ENCODE assay signal across 8 cellular contexts in the genomic region with DNA sequence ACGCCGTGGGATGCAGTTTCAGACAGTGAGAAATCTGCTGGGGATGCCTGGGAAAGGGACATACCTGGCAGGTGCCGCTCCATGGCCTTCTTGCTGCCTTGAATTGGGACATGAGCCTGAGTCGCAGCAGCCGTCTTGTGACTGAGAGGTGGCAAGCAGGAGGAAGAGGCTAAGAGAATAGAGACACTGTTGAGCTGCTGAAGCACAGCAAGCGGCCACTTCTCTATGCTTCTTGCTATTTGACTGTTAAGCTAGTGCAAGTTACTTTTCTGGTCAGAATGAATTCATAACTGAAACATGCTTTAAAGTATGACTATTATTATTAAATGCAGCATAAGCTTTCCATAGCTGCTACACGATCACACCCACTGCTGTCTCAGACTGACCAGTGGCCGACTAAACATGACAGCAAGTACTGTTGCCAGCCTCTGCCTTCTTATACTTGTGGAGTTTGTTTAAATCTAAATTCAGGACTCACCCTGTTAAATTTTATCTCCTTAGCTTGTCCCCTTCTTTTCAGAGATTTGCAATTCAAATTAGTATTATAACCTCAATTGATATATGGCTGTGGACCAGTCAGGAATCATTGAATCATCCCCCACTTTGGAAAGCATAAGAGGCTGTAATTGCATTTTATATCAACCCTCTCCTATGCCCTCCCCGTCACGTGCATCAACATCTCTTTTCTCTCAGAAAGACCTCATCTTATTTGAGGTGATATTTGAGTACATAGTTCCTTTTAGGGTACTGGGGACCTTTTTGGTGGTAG. TPM values are rescaled to one million over a fixed set of nuclear protein-coding genes. Genes with fewer than 3 reads are reported as not detected.
DNase-seq lines count a peak whose midpoint lies in the region; ATAC-seq and TF ChIP-seq lines count a peak whose summit lies in the region.

No MANE protein-coding gene starts in this region.

- H3K27me3 ChIP-seq in A673 (replicated peaks; ENCODE audit: insufficient read depth, low read depth, low read length, poor library complexity) (no peaks in the 10 kb centered on the region), Karpas-422 (ENCODE audit: low read length) (no peaks in the 10 kb centered on the region)

- peak overlapping the region; percentile 60 for H3K4me2 ChIP-seq in Karpas-422 (ENCODE audit: low read depth, low read length, poor library complexity, severe bottlenecking)

- TF ChIP-seq CTCF in A673 (conservative IDR thresholded peaks at IDR 0.05; ENCODE audit: low read depth, low read length), result no peak

- H3K9me2 ChIP-seq in Karpas-422 (replicated peaks; ENCODE audit: insufficient read depth, low read length), result no peaks in the 10 kb centered on the region

- H3K9ac ChIP-seq in Karpas-422 (ENCODE audit: low read length), result no peak overlapping the region

- no peaks in the 10 kb centered on the region for H4K20me1 ChIP-seq in Karpas-422 (ENCODE audit: insufficient read depth, low read depth, low read length)

- H3K36me3 ChIP-seq in A673 (ENCODE audit: insufficient read depth, low read length, poor library complexity, severe bottlenecking), result no peaks in the 10 kb centered on the region
- H3K36me3 ChIP-seq in Karpas-422 (ENCODE audit: insufficient read depth, low read length), result no peaks in the 10 kb centered on the region

- H3K4me3 ChIP-seq in A673 (ENCODE audit: low read depth, low read length, poor library complexity, severe bottlenecking), result no peak overlapping the region
- H3K4me3 ChIP-seq in Karpas-422 (ENCODE audit: low read length), result peak overlapping the region; percentile 35; the same call in 1 of the 2 replicates

- H3K79me2 ChIP-seq in Karpas-422 (ENCODE audit: low read length), result no peaks in the 10 kb centered on the region

- H3K9me3 ChIP-seq in A673 (ENCODE audit: low read depth, low read length, poor library complexity, severe bottlenecking) (no peaks in the 10 kb centered on the region), Karpas-422 (ENCODE audit: low read length) (no peaks in the 10 kb centered on the region)

- POLR2A ChIA-PET in A673 (lab: Charles Lee; ENCODE audit: low non-redundant PET), result interaction anchor here (0.7 kb wide), 1 partner anchor 15 kb away, joined by 4 read pairs; no protein-coding TSS in a partner anchor

- TSS peak; percentile 26 for BruUV-seq in A673 (replicated peaks; lab: Mats Ljungman, UMichigan)

- peak overlapping the region; percentile 49; the same call in 1 of the 2 replicates for H2AFZ ChIP-seq in Karpas-422 (ENCODE audit: low read length)

- intact Hi-C loops in A673 (cut with micrococcal nuclease; ENCODE audit: unreplicated experiment), result no loop called here

- CTCF ChIA-PET in A673 (lab: Charles Lee), result no interaction called here

- peak overlapping the region; percentile 44 for H3K27ac ChIP-seq in A673 (ENCODE audit: low read depth, low read length, poor library complexity, severe bottlenecking)
- H3K27ac ChIP-seq in Karpas-422 (ENCODE audit: low read length), result peak overlapping the region; percentile 73
- no peak overlapping the region for H3K27ac ChIP-seq in caudate nucleus (ENCODE audit: low read depth, low read length)

- peak; percentile 18 for DNase-seq in A673 (ENCODE audit: low spot score)
- no peak for DNase-seq in Karpas-422
- no peak for DNase-seq in caudate nucleus (lab: John Stamatoyannopoulos, UW)
- no peak for DNase-seq in NCI-H2171 (lab: John Stamatoyannopoulos, UW)
- no peak for DNase-seq in SW 1271 (lab: John Stamatoyannopoulos, UW)
- DNase-seq in A172 (ENCODE audit: low spot score), result no peak

- ATAC-seq in GM18873 (IDR thresholded peaks at IDR 0.05; ENCODE audit: low FRiP score, unreplicated experiment), result peak; percentile 32
- ATAC-seq in HG02759 (IDR thresholded peaks at IDR 0.05; ENCODE audit: unreplicated experiment), result peak; percentile 58

- H3K4me1 ChIP-seq in A673 (ENCODE audit: insufficient read depth, low read length, poor library complexity, severe bottlenecking) (peaks cover 6% of the 10 kb centered on the region), Karpas-422 (ENCODE audit: low read length) (peaks cover 21% of the 10 kb centered on the region)

RNA-seq across cellular contexts. Expression of a gene that starts 24.8 kb away (rescaled TPM):
- 4.8 and 5.2 TPM in 2 replicates for total RNA-seq in A673 (2021)
- 1.4 and 3.1 TPM in 2 replicates for total RNA-seq in Karpas-422 (2014; rRNA removed; shearing (Covaris generic); ENCODE audit: low replicate concordance)
- total RNA-seq in A172 (2014; rRNA removed; shearing (Covaris generic)), result 25.9 and 27.2 TPM in 2 replicates
